In the genomic region with DNA sequence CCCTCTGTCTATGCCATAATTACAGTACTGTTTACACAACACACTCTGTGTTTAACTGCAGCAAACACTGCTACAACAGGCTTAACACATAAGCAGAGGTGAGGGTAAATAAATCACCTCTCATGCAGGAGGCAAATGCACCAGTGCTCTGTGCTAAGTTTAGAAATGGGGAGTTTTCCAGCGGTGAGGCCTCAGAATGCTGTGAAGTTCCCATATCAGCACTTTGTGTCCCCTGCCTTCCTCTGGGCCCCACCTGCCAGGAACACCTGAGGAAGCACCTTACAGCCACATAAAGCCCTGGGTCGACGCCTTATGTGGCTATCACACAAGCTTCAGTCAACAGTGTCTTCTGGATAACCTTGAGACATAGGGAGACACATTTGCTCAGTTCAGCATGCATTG, we compare ENCODE assay signal across 20 cellular contexts.
A peak's percentile ranks its signal among the peaks of the same experiment; 100 is the strongest.
DNase-seq lines count a peak whose midpoint lies in the region; ATAC-seq and TF ChIP-seq lines count a peak whose summit lies in the region.
"Had no signal": no experiment of that assay in that cellular context is flagged by ENCODE, and none has a peak within 500 bp of the region (broad histone marks: within the 10 kb centered on the region; RNA-seq: fewer than 3 reads in every experiment).

No MANE protein-coding gene starts in this region.

- TF ChIP-seq POLR2A in transverse colon (IDR thresholded peaks at IDR 0.05) = no peak

- no peak for TF ChIP-seq CTCF in left lung (IDR thresholded peaks at IDR 0.05)
- TF ChIP-seq CTCF in transverse colon (IDR thresholded peaks at IDR 0.05) = no peak

- H3K27me3 ChIP-seq in right cardiac atrium (ENCODE audit: control insufficient read depth, insufficient read depth) (no peaks in the 10 kb centered on the region), left lung (no peaks in the 10 kb centered on the region), transverse colon (no peaks in the 10 kb centered on the region)
- H3K27me3 ChIP-seq: BLaER1 treated with 17β-estradiol and CSF1 and Interleukin-3, amounts not matched to agents 10 nM and 100 nM; Peyer's patch had no signal

- H3K27ac ChIP-seq in right cardiac atrium (ENCODE audit: low read length) (no peak overlapping the region), left lung (no peak overlapping the region), transverse colon (peak overlapping the region in 1 of 4 donors; percentile 7)
- H3K27ac ChIP-seq: A549; BLaER1 treated with 17β-estradiol and CSF1 and Interleukin-3, amounts not matched to agents 10 nM and 100 nM; KMS-11; Peyer's patch had no signal

- intact Hi-C loops in Right ventricle myocardium inferior (cut with DNase I) (no loop called here), right cardiac atrium (cut with DNase I) (no loop called here), left lung (cut with DNase I) (no loop called here), transverse colon (cut with DNase I; ENCODE audit: low total_unique reads) (no loop called here)

- ATAC-seq in Right ventricle myocardium inferior (peak; percentile 31), right cardiac atrium (no peak), left lung (peak; percentile 29)
- ATAC-seq: A549 had no signal

- in situ Hi-C loops in transverse colon (cut with MboI; ENCODE audit: low pct_ligation_motif_present in 1 of 4, low pct_unique_long_range_greater_than_20kb in 1 of 4, low sequenced_read_pairs in 3 of 4) = no loop called here

- WGBS in right cardiac atrium = 73% methylated on average over 3 of the region's 3 CpGs
- 56% methylated on average over 3 of the region's 3 CpGs; no CpG with 5 or more reads in 1 of the 2 donors for WGBS in transverse colon (ENCODE audit: low coverage in 1 of 2), 2 donors

- H3K4me3 ChIP-seq in right cardiac atrium (ENCODE audit: low read length) (no peak overlapping the region), left lung (no peak overlapping the region), transverse colon (no peak overlapping the region)
- H3K4me3 ChIP-seq: A549; BLaER1 treated with 17β-estradiol and CSF1 and Interleukin-3, amounts not matched to agents 10 nM and 100 nM; Peyer's patch had no signal

- no peak for DNase-seq in Right ventricle myocardium inferior (ENCODE audit: missing footprints)
- DNase-seq in right cardiac atrium = no peak
- peak; percentile 71 for DNase-seq in NCI-H69 (lab: John Stamatoyannopoulos, UW)
- no peak for DNase-seq in left lung
- peak; percentile 17 for DNase-seq in transverse colon
- DNase-seq in NOMO-1 (lab: John Stamatoyannopoulos, UW; ENCODE audit: unreplicated experiment in 2 of 2) = no peak
- no peak for DNase-seq in RKO (ENCODE audit: low spot score)
- DNase-seq in activated CD8-positive, alpha-beta memory T cell treated with anti-CD3 and anti-CD28 coated beads, Interleukin-2, amount 50 U/mL, for 48 hours = no peak
- DNase-seq: CD8-positive, alpha-beta memory T cell; EL; NCI-H1048; NCI-H1436 treated with DMSO at 0.1 percent for 48 hours; NCI-H2107; NCI-H226; NCI-H82; Peyer's patch; SHP77 treated with DMSO at 0.1 percent for 48 hours had no signal

- H3K36me3 ChIP-seq in left lung (no peaks in the 10 kb centered on the region), transverse colon (no peaks in the 10 kb centered on the region)
- H3K36me3 ChIP-seq: BLaER1 treated with 17β-estradiol and CSF1 and Interleukin-3, amounts not matched to agents 10 nM and 100 nM; Peyer's patch had no signal

- no peak for TF ChIP-seq EP300 in transverse colon (IDR thresholded peaks at IDR 0.05; ENCODE audit: low read depth)

- H3K9me3 ChIP-seq in right cardiac atrium (ENCODE audit: control insufficient read depth, low read length) (peaks cover 2% of the 10 kb centered on the region), left lung (no peaks in the 10 kb centered on the region), transverse colon (no peaks in the 10 kb centered on the region)
- H3K9me3 ChIP-seq: A549, Peyer's patch had no signal

- H3K4me1 ChIP-seq in right cardiac atrium (ENCODE audit: control insufficient read depth, insufficient read depth, low read length) = no peaks in the 10 kb centered on the region
- H3K4me1 ChIP-seq in left lung = no peaks in the 10 kb centered on the region
- no peaks in the 10 kb centered on the region for H3K4me1 ChIP-seq in transverse colon
- H3K4me1 ChIP-seq: A549, Peyer's patch had no signal

Comparison
In these comparisons a context has a peak if more than half of its experiments do, and no peak if none do; other contexts are left out.
1. ATAC-seq: peak in Right ventricle myocardium inferior (single experiment) and left lung (single experiment); none in right cardiac atrium (0 of 2).
2. DNase-seq: peak in NCI-H69 (single experiment) and transverse colon (single experiment); none in Right ventricle myocardium inferior (single experiment), right cardiac atrium (0 of 3), left lung (0 of 2), NOMO-1 (0 of 2), RKO (single experiment) and activated CD8-positive, alpha-beta memory T cell treated with anti-CD3 and anti-CD28 coated beads, Interleukin-2, amount 50 U/mL, for 48 hours (single experiment).